8 cellular contexts compared by ENCODE assay signal in genomic region chr21:33069994-33070811, GRCh38. TPM values are rescaled to one million over a fixed set of nuclear protein-coding genes. Genes with fewer than 3 reads are reported as not detected.
DNase-seq lines count a peak whose midpoint lies in the region; ATAC-seq and TF ChIP-seq lines count a peak whose summit lies in the region.

OLIG1 (plus strand) TSS chr21:33070141; CDS start chr21:33070247, 106 bp downstream.

- H3K4me1 ChIP-seq in adipocyte (ENCODE audit: control insufficient read depth, insufficient read depth, low read length), result peaks cover 9% of the 10 kb centered on the region
- peaks cover 0 to 25% (median 24%) of the 10 kb centered on the region in 4 donors for H3K4me1 ChIP-seq in sigmoid colon

- peaks cover 16% of the 10 kb centered on the region for H3K9me3 ChIP-seq in adipocyte (ENCODE audit: control insufficient read depth, low read length)
- H3K9me3 ChIP-seq in sigmoid colon, result peaks cover 0 to 5% (median 2%) of the 10 kb centered on the region in 4 donors

- H3K36me3 ChIP-seq in adipocyte (ENCODE audit: control insufficient read depth, insufficient read depth, low read length, severe bottlenecking) (no peaks in the 10 kb centered on the region), sigmoid colon (no peaks in the 10 kb centered on the region)

- TF ChIP-seq POLR2A in sigmoid colon (IDR thresholded peaks at IDR 0.05), result no peak

- H3K9ac ChIP-seq in adipocyte (ENCODE audit: low read length), result no peak within 1 kb of the TSS

- no peak for ATAC-seq in HG02759 (IDR thresholded peaks at IDR 0.05; ENCODE audit: unreplicated experiment)

- no peak within 1 kb of the TSS for H3K4me3 ChIP-seq in adipocyte (ENCODE audit: low read length)
- peak within 1 kb of the TSS in 3 of 4 donors; percentile 10 to 40 (median 36) for H3K4me3 ChIP-seq in sigmoid colon

- no peak for TF ChIP-seq EP300 in sigmoid colon (IDR thresholded peaks at IDR 0.05)

- intact Hi-C loops in sigmoid colon (cut with DNase I), result no loop called here

- H3K27me3 ChIP-seq in adipocyte (replicated peaks; ENCODE audit: control insufficient read depth, insufficient read depth, low read length), result peaks cover 87% of the 10 kb centered on the region
- peaks cover 44 to 100% (median 74%) of the 10 kb centered on the region in 3 donors for H3K27me3 ChIP-seq in sigmoid colon

- 1% methylated on average over 95 of the region's 95 CpGs for WGBS in sigmoid colon, 2 donors

- peak; percentile 11 for DNase-seq in AG08395 (ENCODE audit: low spot score)
- DNase-seq in GM20000 (ENCODE audit: low spot score), result peak; percentile 62
- DNase-seq in NCI-H748 treated with DMSO at 0.1 percent for 48 hours (lab: John Stamatoyannopoulos, UW), result peak; percentile 44
- DNase-seq in adipocyte (ENCODE audit: low read depth), result peak; percentile 3
- peak in 49 of 51 donors; percentile 21 to 89 (median 67) for DNase-seq in hypothalamus (lab: John Stamatoyannopoulos, UW)
- no peak for DNase-seq in sigmoid colon
- DNase-seq in NCI-H446 treated with DMSO at 0.1 percent for 48 hours (lab: John Stamatoyannopoulos, UW), result no peak

- H3K27ac ChIP-seq in sigmoid colon, result no peak within 1 kb of the TSS

- TF ChIP-seq CTCF in GM20000 (IDR thresholded peaks at IDR 0.05; ENCODE audit: extremely low read depth, missing control alignments) (no peak), sigmoid colon (IDR thresholded peaks at IDR 0.05) (no peak)

RNA-seq across cellular contexts. Expression of gene OLIG1, which starts in this region (rescaled TPM):
- not detected for total RNA-seq in sigmoid colon
- not detected for polyA plus RNA-seq in sigmoid colon

Comparison
In these comparisons a context has a peak if more than half of its experiments do, and no peak if none do; other contexts are left out.
1. DNase-seq: peak in AG08395 (single experiment), GM20000 (single experiment), NCI-H748 treated with DMSO at 0.1 percent for 48 hours (single experiment), adipocyte (single experiment) and hypothalamus (49 of 51); none in sigmoid colon (single experiment) and NCI-H446 treated with DMSO at 0.1 percent for 48 hours (single experiment).